In the genomic region with DNA sequence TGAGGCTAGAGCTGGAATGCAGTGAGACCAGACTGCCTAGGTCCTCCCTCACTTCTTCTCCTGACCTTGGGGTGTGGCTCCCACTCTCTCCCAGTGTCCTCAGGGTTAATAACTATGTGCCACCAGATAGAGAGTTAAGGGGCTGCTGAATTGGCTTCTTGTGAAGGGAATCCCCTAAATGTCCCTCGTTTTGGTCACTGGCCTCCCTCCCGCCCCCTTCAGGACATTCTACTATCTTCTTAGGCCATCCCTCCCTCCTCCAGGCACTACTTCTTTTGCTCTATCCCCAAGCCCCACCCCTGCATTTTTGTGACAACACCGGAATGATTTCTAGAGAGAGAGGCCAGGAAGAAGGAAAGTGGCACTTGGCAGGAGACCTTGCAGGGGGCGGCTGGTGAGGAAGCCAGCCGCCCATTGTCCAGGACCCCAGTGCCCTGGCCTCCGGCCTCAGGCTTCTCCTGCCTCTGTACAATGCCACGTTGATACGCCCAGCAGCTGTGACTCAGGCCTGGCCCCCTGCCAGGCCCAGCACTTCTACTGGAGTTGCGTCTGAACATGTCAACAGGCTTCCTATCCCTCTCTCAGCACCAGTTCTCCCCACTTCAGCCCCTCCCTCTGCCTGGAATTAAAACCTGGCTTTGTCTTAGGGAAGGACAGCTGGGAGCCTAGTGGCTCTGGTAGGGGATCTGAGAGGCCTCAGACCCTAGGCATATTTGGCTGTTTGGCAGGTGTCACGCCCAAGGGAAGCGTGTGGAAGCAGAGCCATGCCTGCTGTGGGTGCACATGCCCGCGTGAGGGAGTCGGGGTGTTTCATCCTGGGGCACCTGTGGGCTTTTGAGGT, we compare ENCODE assay signal across 9 cellular contexts. TPM values are rescaled to one million over a fixed set of nuclear protein-coding genes. Genes with fewer than 3 reads are reported as not detected.
DNase-seq lines count a peak whose midpoint lies in the region; TF ChIP-seq lines count a peak whose summit lies in the region.
"Had no signal": no experiment of that assay in that cellular context is flagged by ENCODE, and none has a peak within 500 bp of the region (broad histone marks: within the 10 kb centered on the region; RNA-seq: fewer than 3 reads in every experiment).

No MANE protein-coding gene starts in this region.

- H3K9me3 Mint-ChIP-seq in Calu3 (ENCODE audit: low read depth, unreplicated experiment) (no peaks in the 10 kb centered on the region), nephron (no peaks in the 10 kb centered on the region)

- peak; percentile 97 for DNase-seq in Calu3
- DNase-seq in LNCaP clone FGC (ENCODE audit: low read depth): peak; percentile 84
- peak; percentile 53 to 96 (median 94) for DNase-seq in Peyer's patch
- peak; percentile 65 for DNase-seq in activated T-helper 9 cell treated with anti-CD3 and anti-CD28 coated beads, Interleukin-2, amount 50 U/mL, for 16 hours (ENCODE audit: low read depth)
- peak; percentile 98 for DNase-seq in fibroblast of pulmonary artery (ENCODE audit: low read depth)
- DNase-seq in transverse colon: peak; percentile 95
- no peak for DNase-seq in epidermal melanocyte (ENCODE audit: insufficient read length, low spot score)

- H3K27me3 Mint-ChIP-seq in Calu3 (ENCODE audit: unreplicated experiment): no peaks in the 10 kb centered on the region
- no peaks in the 10 kb centered on the region for H3K27me3 Mint-ChIP-seq in nephron (ENCODE audit: low read depth)

- peak overlapping the region; percentile 82 for H3K4me3 Mint-ChIP-seq in Calu3 (ENCODE audit: low read depth, unreplicated experiment)
- H3K4me3 Mint-ChIP-seq in nephron: peak overlapping the region; percentile 1 to 79 (median 45)

- TF ChIP-seq EP300 in transverse colon (IDR thresholded peaks at IDR 0.05; ENCODE audit: low read depth): peak; percentile 64

- intact Hi-C loops in Calu3 (cut with micrococcal nuclease; ENCODE audit: unreplicated experiment) (no loop called here), transverse colon (cut with DNase I; ENCODE audit: low total_unique reads) (loop anchor here (2.0 kb wide), 1 partner anchor 19 kb away; no protein-coding TSS in a partner anchor)

- TF ChIP-seq CTCF in Calu3 (IDR thresholded peaks at IDR 0.05; ENCODE audit: unreplicated experiment) (peak; percentile 18), LNCaP clone FGC (IDR thresholded peaks at IDR 0.05; ENCODE audit: control insufficient read depth, extremely low read depth, insufficient read depth) (no peak), Peyer's patch (IDR thresholded peaks at IDR 0.05) (peak in 3 of 6 experiments; percentile 1 to 20 (median 16)), fibroblast of pulmonary artery (IDR thresholded peaks at IDR 0.05; ENCODE audit: low read length, missing control alignments) (peak; percentile 36), nephron (IDR thresholded peaks at IDR 0.05; ENCODE audit: unreplicated experiment in 3 of 3) (peak in 1 of 3 experiments; percentile 7), transverse colon (IDR thresholded peaks at IDR 0.05) (peak in 4 of 5 experiments; percentile 22 to 28 (median 24))

- no TSS peak for BruUV-seq in Calu3 (replicated peaks; lab: Mats Ljungman, UMichigan)

- 0 to 13% methylated on average over 1 to 14 of the region's 14 CpGs for WGBS in transverse colon (ENCODE audit: low coverage in 1 of 2), 2 donors

- H3K36me3 Mint-ChIP-seq in Calu3 (ENCODE audit: insufficient read depth, unreplicated experiment): peaks cover 98% of the 10 kb centered on the region
- H3K36me3 Mint-ChIP-seq in nephron (ENCODE audit: low read depth): peaks cover under 1% of the 10 kb centered on the region

- CTCF ChIA-PET in Calu3 (lab: Charles Lee): interaction anchor here (0.9 to 11.1 kb wide), 4 partner anchors 9 to 102 kb away, joined by 3 to 356 read pairs (median 6); a partner anchor contains a TSS

- H3K27ac Mint-ChIP-seq in Calu3 (ENCODE audit: unreplicated experiment): peak overlapping the region; percentile 99
- peak overlapping the region; percentile 91 to 97 (median 95) for H3K27ac Mint-ChIP-seq in nephron

- H3K27ac ChIP-seq in Peyer's patch (peak overlapping the region; percentile 73 to 97 (median 93)), transverse colon (peak overlapping the region; percentile 96 to 100 (median 98))

- H3K36me3 ChIP-seq in Peyer's patch (no peaks in the 10 kb centered on the region), transverse colon (no peaks in the 10 kb centered on the region)

- in situ Hi-C loops in transverse colon (cut with MboI; ENCODE audit: low pct_ligation_motif_present in 1 of 4, low pct_unique_long_range_greater_than_20kb in 1 of 4, low sequenced_read_pairs in 3 of 4): no loop called here

- no peaks in the 10 kb centered on the region for H3K9me3 ChIP-seq in Peyer's patch
- no peaks in the 10 kb centered on the region for H3K9me3 ChIP-seq in transverse colon

- H3K4me1 Mint-ChIP-seq in Calu3 (ENCODE audit: low read depth, unreplicated experiment): peaks cover 97% of the 10 kb centered on the region
- H3K4me1 Mint-ChIP-seq in nephron: peaks cover 82% of the 10 kb centered on the region

- H3K4me3 ChIP-seq in LNCaP clone FGC (ENCODE audit: low read depth, low read length) (no peak overlapping the region), Peyer's patch (peak overlapping the region in 2 of 4 donors; percentile 39 to 49), fibroblast of pulmonary artery (replicated peaks; ENCODE audit: low read depth, low read length) (peak overlapping the region; percentile 41), transverse colon (peak overlapping the region in 3 of 4 donors; percentile 6 to 37 (median 10))

- peak; percentile 3 to 57 for TF ChIP-seq POLR2A in Peyer's patch (IDR thresholded peaks at IDR 0.05)
- peak; percentile 48 for TF ChIP-seq POLR2A in transverse colon (IDR thresholded peaks at IDR 0.05)

- H3K27me3 ChIP-seq in Peyer's patch (no peaks in the 10 kb centered on the region), transverse colon (no peaks in the 10 kb centered on the region)

- H3K4me1 ChIP-seq in Peyer's patch: peaks cover 7 to 99% (median 48%) of the 10 kb centered on the region in 4 donors
- peaks cover 89 to 100% (median 98%) of the 10 kb centered on the region in 4 donors for H3K4me1 ChIP-seq in transverse colon

RNA-seq across cellular contexts. Expression of a gene that starts 9.1 kb away (rescaled TPM):
- total RNA-seq in Calu3 (2022): 499 and 514 TPM in 2 replicates
- 100 to 1,000 TPM; 201 to 295 (median 211) TPM for total RNA-seq in Peyer's patch
- 100 to 1,000 TPM; 300 to 999 (median 324) TPM for total RNA-seq in transverse colon

RNA-seq across cellular contexts. Expression of a gene that starts 29.8 kb away (rescaled TPM):
- 6.9 and 7.2 TPM in 2 replicates for total RNA-seq in Calu3 (2022)
- 10 to 100 TPM in 1 of 4 donors, 1 to 10 TPM in 3; 1.5 to 19.0 (median 3.2) TPM for total RNA-seq in Peyer's patch
- 1 to 10 TPM in 3 of 4 donors, not detected in 1; 2.6 to 6.0 (median 4.8) TPM for total RNA-seq in transverse colon

RNA-seq across cellular contexts. Expression of a gene that starts 41.3 kb away (rescaled TPM):
- 3.3 and 5.0 TPM in 2 replicates for total RNA-seq in Calu3 (2022)
- total RNA-seq in Peyer's patch: 1 to 10 TPM in 1 of 4 donors, under 1 TPM in 1, not detected in 2; 0.80 to 2.1 TPM
- total RNA-seq in transverse colon: under 1 TPM in 3 of 4 donors, not detected in 1; 0.14 to 0.60 (median 0.48) TPM
- total RNA-seq: T-helper 1 cell treated with Interleukin-12 subunit alpha and Interleukin-12 subunit beta and Interleukin-4 antibody, amounts not matched to agents 30 ng/mL and 1 ng/mL, for 36 hours had no signal
